In genomic region chr10:55043540-55043939, GRCh38 we compare ENCODE assay signal across 27 cellular contexts.
"Had no signal": no experiment of that assay in that cellular context is flagged by ENCODE, and none has a peak within 500 bp of the region (broad histone marks: within the 10 kb centered on the region; RNA-seq: fewer than 3 reads in every experiment).

No MANE protein-coding gene starts in this region.

- H3K36me3 ChIP-seq: colonic mucosa, esophagus muscularis mucosa, esophagus squamous epithelium, gastrocnemius medialis, gastroesophageal sphincter, heart left ventricle, heart right ventricle had no signal

- H3K27ac ChIP-seq: colonic mucosa, coronary artery, dorsolateral prefrontal cortex, epithelial cell of prostate, esophagus muscularis mucosa, esophagus squamous epithelium, foreskin keratinocyte, gastrocnemius medialis, gastroesophageal sphincter, heart left ventricle, heart right ventricle had no signal

- H3K9me3 ChIP-seq: colonic mucosa, esophagus muscularis mucosa, esophagus squamous epithelium, gastrocnemius medialis, gastroesophageal sphincter, heart left ventricle, heart right ventricle had no signal

- H3K4me1 ChIP-seq: colonic mucosa, esophagus muscularis mucosa, esophagus squamous epithelium, foreskin keratinocyte, gastrocnemius medialis, gastroesophageal sphincter, heart left ventricle, heart right ventricle had no signal

- DNase-seq: colonic mucosa; cortex of kidney; dermis blood vessel endothelial cell; dorsolateral prefrontal cortex; effector CD4-positive, alpha-beta T cell; effector CD8-positive, alpha-beta T cell; effector memory CD4-positive, alpha-beta T cell; effector memory CD8-positive, alpha-beta T cell; endodermal cell; erythroblast; esophagus squamous epithelium; foreskin keratinocyte; foreskin melanocyte; gastrocnemius medialis; glutamatergic neuron; head of caudate nucleus; heart left ventricle; heart right ventricle had no signal

- ATAC-seq: effector memory CD8-positive, alpha-beta T cell; esophagus mucosa; foreskin keratinocyte; gastrocnemius medialis; gastroesophageal sphincter; heart left ventricle; heart right ventricle had no signal

- H3K27me3 ChIP-seq: colonic mucosa, dorsolateral prefrontal cortex, esophagus muscularis mucosa, esophagus squamous epithelium, foreskin keratinocyte, gastrocnemius medialis, gastroesophageal sphincter, heart left ventricle, heart right ventricle had no signal

- H3K4me3 ChIP-seq: colonic mucosa, coronary artery, dorsolateral prefrontal cortex, esophagus muscularis mucosa, esophagus squamous epithelium, gastrocnemius medialis, gastroesophageal sphincter, heart left ventricle, heart right ventricle had no signal

- FAIRE-seq: colon, endometrium, endothelial cell of umbilical vein, frontal cortex had no signal
